In the genomic region with DNA sequence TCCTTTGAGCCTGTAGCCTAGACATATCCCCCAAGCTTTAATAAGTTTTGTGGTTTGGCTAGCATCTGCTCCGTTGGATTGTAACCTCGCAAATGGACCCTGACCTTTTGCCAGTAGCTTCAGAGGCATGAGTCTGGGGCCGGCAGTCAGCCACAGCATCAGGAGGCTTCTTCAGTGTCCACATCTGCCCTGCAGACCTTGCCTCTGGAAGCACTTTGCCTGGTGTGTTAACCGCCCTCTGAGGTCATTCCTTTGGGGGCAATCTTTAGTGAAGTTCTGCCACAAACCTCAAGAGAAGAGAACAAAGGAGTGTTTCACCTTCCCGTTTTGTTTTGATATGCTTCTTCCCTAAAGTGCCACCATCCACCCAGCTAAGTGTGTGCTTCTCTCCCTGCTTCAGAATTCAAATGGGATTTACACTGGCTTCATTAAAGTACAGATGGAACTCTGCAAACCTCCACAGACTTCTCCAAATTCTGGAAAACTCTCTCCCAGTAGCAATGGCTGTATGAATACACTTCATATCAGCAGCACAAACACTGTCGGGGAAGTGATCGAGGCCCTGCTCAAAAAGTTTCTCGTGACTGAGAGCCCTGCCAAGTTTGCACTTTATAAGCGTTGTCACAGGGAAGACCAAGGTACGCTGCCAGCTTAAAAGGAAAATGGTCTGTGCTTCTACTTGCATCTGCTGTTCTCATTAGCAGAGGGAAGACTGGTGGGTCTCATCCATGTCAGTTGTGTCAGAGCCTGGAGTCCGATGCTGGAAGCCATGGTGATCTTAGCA, we compare ENCODE assay signal across 1 cellular context.
A peak's percentile ranks its signal among the peaks of the same experiment; 100 is the strongest.
TF ChIP-seq lines count a peak whose summit lies in the region.

No MANE protein-coding gene starts in this region.

TF ChIP-seq in HepG2, 621 proteins besides CTCF, POLR2A, EP300 and RAD21:
- TF ChIP-seq GZF1 (CRISPR knock-in tag; IDR thresholded peaks at IDR 0.05) (no peak), HNF4A (CRISPR knock-in tag; IDR thresholded peaks at IDR 0.05) (peak; percentile 64; the same call in 1 of the 2 replicates), ZNF781 (CRISPR knock-in tag; IDR thresholded peaks at IDR 0.05; ENCODE audit: borderline replicate concordance, not compliant biosample characterization) (no peak), ZNF205 (CRISPR knock-in tag; IDR thresholded peaks at IDR 0.05) (no peak), ZBTB42 (CRISPR knock-in tag; IDR thresholded peaks at IDR 0.05) (no peak), SOX13 (IDR thresholded peaks at IDR 0.05) (no peak), SOX13 (CRISPR knock-in tag; conservative IDR thresholded peaks at IDR 0.05 in 1 of 2, IDR thresholded peaks at IDR 0.05 in 1 of 2) (0 out of 4 replicates have a peak, but pooled peaks of 1 of the 2 experiments have one; percentile 5), TFDP2 (CRISPR knock-in tag; IDR thresholded peaks at IDR 0.05) (no peak), NR2F6 (IDR thresholded peaks at IDR 0.05) (peak; percentile 29; the same call in 1 of the 2 replicates), NR2F6 (CRISPR knock-in tag; IDR thresholded peaks at IDR 0.05) (0 out of 2 replicates have a peak, but pooled peaks have one; percentile 5)
